ENCODE assay signal across 14 cellular contexts in genomic region chr1:194342484-194343262, GRCh38.
DNase-seq lines count a peak whose midpoint lies in the region; ATAC-seq, FAIRE-seq and TF ChIP-seq lines count a peak whose summit lies in the region.
"Had no signal": no experiment of that assay in that cellular context is flagged by ENCODE, and none has a peak within 500 bp of the region (broad histone marks: within the 10 kb centered on the region; RNA-seq: fewer than 3 reads in every experiment).

No MANE protein-coding gene starts in this region.

- TF ChIP-seq CTCF in Calu3 (IDR thresholded peaks at IDR 0.05; ENCODE audit: unreplicated experiment) (peak; percentile 27), HCT116 (IDR thresholded peaks at IDR 0.05 in 2 of 3, conservative IDR thresholded peaks at IDR 0.05 in 1 of 3; ENCODE audit: borderline replicate concordance in 1 of 3, insufficient read depth in 1 of 3, low read depth in 2 of 3, low read length in 2 of 3) (peak in 2 of 3 experiments; percentile 28 to 53; a peak in 2 of 6 replicates)

- no peak for TF ChIP-seq POLR2A in HCT116 (IDR thresholded peaks at IDR 0.05; ENCODE audit: borderline replicate concordance, extremely low read depth, insufficient read depth, insufficient read length)

- H3K27ac ChIP-seq in HCT116 (ENCODE audit: low read depth, low read length), result no peak overlapping the region

- H3K9me2 ChIP-seq in HCT116 (ENCODE audit: insufficient read depth), result no peaks in the 10 kb centered on the region

- H4K20me1 ChIP-seq in HCT116 (ENCODE audit: insufficient read depth), result no peaks in the 10 kb centered on the region

- intact Hi-C loops in Calu3 (cut with micrococcal nuclease; ENCODE audit: unreplicated experiment) (no loop called here), HCT116 (cut with micrococcal nuclease) (no loop called here)

- H3K4me2 ChIP-seq in HCT116 (ENCODE audit: low read length), result no peak overlapping the region

- H3K4me1 ChIP-seq in HCT116 (ENCODE audit: control insufficient read depth in 1 of 2, insufficient read depth in 2 of 2, low read length in 2 of 2), result no peaks in the 10 kb centered on the region
- no peaks in the 10 kb centered on the region for H3K4me1 ChIP-seq in NT2/D1 (ENCODE audit: insufficient read depth, insufficient read length)

- no peak for DNase-seq in Calu3
- no peak for DNase-seq in HCT116 (ENCODE audit: low read depth, low spot score)
- peak; percentile 38 for DNase-seq in NT2/D1 (ENCODE audit: low read depth, low spot score)
- peak; percentile 50 for DNase-seq in iPS DF 19.7 (ENCODE audit: low read depth, low spot score)
- DNase-seq in GM19239 (ENCODE audit: insufficient read length, low spot score), result no peak
- no peak for DNase-seq in ecto neural progenitor cell (ENCODE audit: low spot score)
- DNase-seq in effector CD4-positive, alpha-beta T cell, result no peak
- DNase-seq in DMS53 (lab: John Stamatoyannopoulos, UW), result no peak
- DNase-seq: activated CD4-positive, CD25-positive, alpha-beta regulatory T cell; NCI-H2029 treated with DMSO at 0.1 percent for 48 hours; stimulated activated CD4-positive, alpha-beta T cell treated with anti-CD3 and anti-CD28 coated beads, Interleukin-2, amount 100 ng/mL, for 48 hours had no signal

- peaks cover 3% of the 10 kb centered on the region for H3K9me3 Mint-ChIP-seq in Calu3 (ENCODE audit: low read depth, unreplicated experiment)
- H3K9me3 Mint-ChIP-seq: IgD-negative memory B cell; stimulated activated effector memory CD8-positive, alpha-beta T cell treated with anti-CD3 and anti-CD28 coated beads, Interleukin-12 subunit alpha, Interleukin-12 subunit beta, amount 100 ng/mL, for 72 hours had no signal

- no peaks in the 10 kb centered on the region for H3K4me1 Mint-ChIP-seq in Calu3 (ENCODE audit: low read depth, unreplicated experiment)
- H3K4me1 Mint-ChIP-seq: IgD-negative memory B cell had no signal

- H3K79me2 ChIP-seq in HCT116 (ENCODE audit: insufficient read depth, low read length), result no peaks in the 10 kb centered on the region

- H3K36me3 Mint-ChIP-seq in Calu3 (ENCODE audit: insufficient read depth, unreplicated experiment), result no peaks in the 10 kb centered on the region
- H3K36me3 Mint-ChIP-seq: IgD-negative memory B cell had no signal

- H3K27me3 ChIP-seq in HCT116 (ENCODE audit: insufficient read depth, low read length), result no peaks in the 10 kb centered on the region
- no peaks in the 10 kb centered on the region for H3K27me3 ChIP-seq in NT2/D1 (ENCODE audit: insufficient read depth, insufficient read length)

- H3K27me3 Mint-ChIP-seq in Calu3 (ENCODE audit: unreplicated experiment), result no peaks in the 10 kb centered on the region
- H3K27me3 Mint-ChIP-seq: IgD-negative memory B cell had no signal

- POLR2A ChIA-PET in HCT116 (lab: Charles Lee), result no interaction called here

- H3K36me3 ChIP-seq in HCT116 (ENCODE audit: control insufficient read depth in 1 of 2, insufficient read depth in 2 of 2, low read length in 2 of 2) (no peaks in the 10 kb centered on the region), NT2/D1 (ENCODE audit: insufficient read depth, insufficient read length, low read length) (no peaks in the 10 kb centered on the region)

- no peak overlapping the region for H3K27ac Mint-ChIP-seq in Calu3 (ENCODE audit: unreplicated experiment)
- H3K27ac Mint-ChIP-seq: IgD-negative memory B cell; stimulated activated effector memory CD8-positive, alpha-beta T cell treated with anti-CD3 and anti-CD28 coated beads, Interleukin-12 subunit alpha, Interleukin-12 subunit beta, amount 100 ng/mL, for 72 hours had no signal

- TF ChIP-seq RAD21 in HCT116 (IDR thresholded peaks at IDR 0.05; ENCODE audit: low read depth), result no peak

- no peak overlapping the region for H2AFZ ChIP-seq in HCT116 (ENCODE audit: low read depth, low read length, poor library complexity, severe bottlenecking)

- no peak overlapping the region for H3K9ac ChIP-seq in HCT116 (ENCODE audit: low read length)
- no peak overlapping the region for H3K9ac ChIP-seq in NT2/D1 (ENCODE audit: insufficient read length, low read depth)

- no peak overlapping the region for H3K4me3 Mint-ChIP-seq in Calu3 (ENCODE audit: low read depth, unreplicated experiment)
- H3K4me3 Mint-ChIP-seq: IgD-negative memory B cell; stimulated activated effector memory CD8-positive, alpha-beta T cell treated with anti-CD3 and anti-CD28 coated beads, Interleukin-12 subunit alpha, Interleukin-12 subunit beta, amount 100 ng/mL, for 72 hours had no signal

- RAD21 ChIA-PET in HCT116 (lab: Charles Lee; ENCODE audit: low non-redundant PET in 1 of 2, low total read pairs in 2 of 2, uncharacterized antibody in 2 of 2, unreplicated experiment in 2 of 2), result no interaction called here

- peak; percentile 79 for ATAC-seq in HCT116

- H3K4me3 ChIP-seq in HCT116 (replicated peaks in 1 of 2; ENCODE audit: low read depth in 1 of 2, low read length in 2 of 2) (no peak overlapping the region), NT2/D1 (ENCODE audit: insufficient read length, low read depth) (no peak overlapping the region)

- CTCF ChIA-PET in Calu3 (lab: Charles Lee) (no interaction called here), HCT116 (lab: Charles Lee) (no interaction called here)

- H3K9me3 ChIP-seq in HCT116 (ENCODE audit: control insufficient read depth in 1 of 2, insufficient read depth in 1 of 2, low read depth in 1 of 2, low read length in 2 of 2) (no peaks in the 10 kb centered on the region), NT2/D1 (ENCODE audit: insufficient read depth, low read length) (no peaks in the 10 kb centered on the region; the same call in 1 of the 2 replicates)

- no TSS peak for BruUV-seq in Calu3 (replicated peaks; lab: Mats Ljungman, UMichigan)
- no TSS peak for BruUV-seq in HCT116 (replicated peaks; lab: Mats Ljungman, UMichigan)

- FAIRE-seq in GM19239 (lab: Jason Lieb, UNC), result no peak
- FAIRE-seq: urothelium cell line had no signal

TF ChIP-seq in HCT116, 20 proteins besides CTCF, POLR2A, EP300 and RAD21:
- TF ChIP-seq FOSL1 (IDR thresholded peaks at IDR 0.05; ENCODE audit: low read depth) (no peak), EGR1 (IDR thresholded peaks at IDR 0.05; ENCODE audit: low read depth) (no peak), EZH2phosphoT487 (IDR thresholded peaks at IDR 0.05; ENCODE audit: borderline replicate concordance) (no peak), ELF1 (IDR thresholded peaks at IDR 0.05; ENCODE audit: borderline replicate concordance, low read depth) (no peak), CEBPB (IDR thresholded peaks at IDR 0.05; ENCODE audit: low read depth) (no peak), TCF7L2 (IDR thresholded peaks at IDR 0.05; ENCODE audit: borderline replicate concordance, extremely low read depth, insufficient read depth, insufficient read length) (no peak), YY1 (IDR thresholded peaks at IDR 0.05; ENCODE audit: extremely low read depth, insufficient replicate concordance, low read depth, low read length) (no peak)
- TF ChIP-seq, protein P1, sequence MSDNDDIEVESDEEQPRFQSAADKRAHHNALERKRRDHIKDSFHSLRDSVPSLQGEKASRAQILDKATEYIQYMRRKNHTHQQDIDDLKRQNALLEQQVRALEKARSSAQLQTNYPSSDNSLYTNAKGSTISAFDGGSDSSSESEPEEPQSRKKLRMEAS (IDR thresholded peaks at IDR 0.05), result no peak

Comparison
In these comparisons a context has a peak if more than half of its experiments do, and no peak if none do; other contexts are left out.
1. DNase-seq: peak in NT2/D1 (single experiment) and iPS DF 19.7 (single experiment); none in Calu3 (single experiment), HCT116 (single experiment), GM19239 (single experiment), ecto neural progenitor cell (single experiment), effector CD4-positive, alpha-beta T cell (single experiment) and DMS53 (single experiment).